In the genomic region with DNA sequence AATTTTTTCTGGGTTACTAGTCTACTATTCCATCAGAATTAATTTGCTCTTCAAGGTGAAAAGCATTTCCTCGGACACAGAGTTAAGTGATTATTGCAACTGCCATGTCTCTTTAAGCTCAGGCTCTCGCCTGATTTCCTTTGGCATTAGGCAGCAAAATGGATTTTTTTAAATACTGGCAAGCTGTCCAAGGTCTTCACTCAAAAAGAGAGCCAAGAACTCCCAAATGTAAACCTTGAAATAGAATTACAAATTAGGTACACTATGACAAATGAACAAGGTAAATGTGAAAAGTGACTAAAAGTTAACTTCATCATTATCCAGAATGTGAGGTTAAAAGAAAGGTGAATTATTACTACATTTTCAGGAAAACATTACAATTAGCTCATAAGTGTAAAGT, we compare ENCODE assay signal across 30 cellular contexts.
"Had no signal": no experiment of that assay in that cellular context is flagged by ENCODE, and none has a peak within 500 bp of the region (broad histone marks: within the 10 kb centered on the region; RNA-seq: fewer than 3 reads in every experiment).

No MANE protein-coding gene starts in this region.

- DNase-seq: activated CD4-positive, alpha-beta T cell treated with anti-CD3 and anti-CD28 coated beads, Interleukin-2, amount 10 ng/mL, durations not matched to agents 24 days and 14 days; activated CD4-positive, alpha-beta T cell treated with anti-CD3 and anti-CD28 coated beads, Interleukin-2, amount 50 U/mL, for 48 hours; activated CD4-positive, CD25-positive, alpha-beta regulatory T cell treated with anti-CD3 and anti-CD28 coated beads, Interleukin-2, amount 50 U/mL, for 72 hours; activated effector memory CD4-positive, alpha-beta T cell treated with anti-CD3 and anti-CD28 coated beads, Interleukin-2, amount 50 U/mL, for 16 hours; activated naive CD4-positive, alpha-beta T cell treated with Interleukin-2 at 50 U/mL for 16 hours; activated naive CD8-positive, alpha-beta T cell treated with anti-CD3 and anti-CD28 coated beads, Interleukin-2, amount 50 U/mL, for 24 hours; activated T-cell treated with anti-CD3 and anti-CD28 coated beads, Interleukin-2, amount 50 U/mL, for 4 hours; amniotic stem cell; MG63; MV-4-11; NCI-H1092 treated with DMSO at 0.1 percent for 48 hours; NCI-H1417 treated with DMSO at 0.1 percent for 48 hours; NCI-H1694 treated with DMSO at 0.1 percent for 48 hours; NCI-H2029 treated with DMSO at 0.1 percent for 48 hours; NCI-H524 treated with DMSO at 0.1 percent for 48 hours; NCI-H774; NK-92 treated with Interleukin-12 subunit alpha and Interleukin-12 subunit beta, amount 100 ng/mL, for 24 hours; PC-3; SHP77; SW 1271 had no signal

- H3K4me3 ChIP-seq: ascending aorta, MG63, SJSA1 had no signal

- ATAC-seq: activated naive CD4-positive, alpha-beta T cell treated with anti-CD3 and anti-CD28 coated beads, Interleukin-2, amount 50 U/mL, for 72 hours; activated naive CD8-positive, alpha-beta T cell treated with anti-CD3 and anti-CD28 coated beads, Interleukin-2, amount 50 U/mL, for 24 hours; activated T-cell treated with anti-CD3 and anti-CD28 coated beads, Interleukin-2, amount 50 U/mL, for 4 hours; PC-3; SK-N-SH treated with all-trans-retinoic acid at 6 μM for 48 hours; WTC11 had no signal

- H3K27me3 Mint-ChIP-seq: activated CD4-positive, alpha-beta T cell treated with anti-CD3 and anti-CD28 coated beads, Interleukin-2, amount 10 ng/mL, durations not matched to agents 24 days and 14 days; activated naive CD8-positive, alpha-beta T cell treated with anti-CD3 and anti-CD28 coated beads, Interleukin-2, amount 50 U/mL, for 24 hours; brain; central memory CD8-positive, alpha-beta T cell had no signal

- H3K4me1 ChIP-seq: ascending aorta, SJSA1 had no signal

- H3K9me3 Mint-ChIP-seq: activated CD4-positive, alpha-beta T cell treated with anti-CD3 and anti-CD28 coated beads, Interleukin-2, amount 10 ng/mL, durations not matched to agents 24 days and 14 days had no signal

- H3K27ac Mint-ChIP-seq: activated CD4-positive, alpha-beta T cell treated with anti-CD3 and anti-CD28 coated beads, Interleukin-2, amount 10 ng/mL, durations not matched to agents 24 days and 14 days; activated naive CD4-positive, alpha-beta T cell treated with anti-CD3 and anti-CD28 coated beads, Interleukin-2, amount 50 U/mL, for 72 hours; activated naive CD8-positive, alpha-beta T cell treated with anti-CD3 and anti-CD28 coated beads, Interleukin-2, amount 50 U/mL, for 24 hours; brain; T-helper 2 cell treated with Interferon-gamma antibody and Interleukin-4, amounts not matched to agents 5 μg/mL and 100 μg/mL, for 36 hours; WTC11 had no signal

- FAIRE-seq: RCC 7860 had no signal

- H3K4me1 Mint-ChIP-seq: activated CD4-positive, alpha-beta T cell treated with anti-CD3 and anti-CD28 coated beads, Interleukin-2, amount 10 ng/mL, durations not matched to agents 24 days and 14 days; activated naive CD8-positive, alpha-beta T cell treated with anti-CD3 and anti-CD28 coated beads, Interleukin-2, amount 50 U/mL, for 24 hours; central memory CD8-positive, alpha-beta T cell; WTC11 had no signal

- H3K27me3 ChIP-seq: ascending aorta, MG63, SJSA1 had no signal

- H3K9ac ChIP-seq: KMS-11 had no signal

- H3K4me3 Mint-ChIP-seq: activated CD4-positive, alpha-beta T cell treated with anti-CD3 and anti-CD28 coated beads, Interleukin-2, amount 10 ng/mL, durations not matched to agents 24 days and 14 days; activated naive CD8-positive, alpha-beta T cell treated with anti-CD3 and anti-CD28 coated beads, Interleukin-2, amount 50 U/mL, for 24 hours; activated T-cell treated with anti-CD3 and anti-CD28 coated beads, Interleukin-2, amount 50 U/mL, for 4 hours; brain; central memory CD8-positive, alpha-beta T cell; T-helper 2 cell treated with Interferon-gamma antibody and Interleukin-4, amounts not matched to agents 5 μg/mL and 100 μg/mL, for 36 hours; WTC11 had no signal

- H3K27ac ChIP-seq: ascending aorta, KMS-11, SJSA1 had no signal

- H3K4me2 ChIP-seq: KMS-11 had no signal

- H3K36me3 ChIP-seq: ascending aorta, MG63, SJSA1 had no signal

- H3K9me3 ChIP-seq: MG63, SJSA1 had no signal
